ENCODE assay signal across 8 cellular contexts in genomic region chr12:98595152-98595988, GRCh38. TPM values are rescaled to one million over a fixed set of nuclear protein-coding genes. Genes with fewer than 3 reads are reported as not detected.
DNase-seq lines count a peak whose midpoint lies in the region; ATAC-seq and TF ChIP-seq lines count a peak whose summit lies in the region.

No MANE protein-coding gene starts in this region.

- ATAC-seq in HG03469 (IDR thresholded peaks at IDR 0.05; ENCODE audit: unreplicated experiment): no peak
- ATAC-seq in HG02678 (IDR thresholded peaks at IDR 0.05; ENCODE audit: unreplicated experiment): no peak

- H3K27me3 ChIP-seq in A673 (replicated peaks; ENCODE audit: insufficient read depth, low read depth, low read length, poor library complexity): no peaks in the 10 kb centered on the region
- H3K27me3 ChIP-seq in HL-60 (ENCODE audit: insufficient read depth, poor library complexity, severe bottlenecking): no peaks in the 10 kb centered on the region
- H3K27me3 ChIP-seq in adrenal gland: no peaks in the 10 kb centered on the region
- no peaks in the 10 kb centered on the region for H3K27me3 ChIP-seq in kidney epithelial cell (ENCODE audit: control insufficient read depth, insufficient read depth, low read length)
- no peaks in the 10 kb centered on the region for H3K27me3 ChIP-seq in testis

- peak overlapping the region; percentile 94 for H3K27ac ChIP-seq in A673 (ENCODE audit: low read depth, low read length, poor library complexity, severe bottlenecking)
- peak overlapping the region; percentile 97 for H3K27ac ChIP-seq in HL-60 (replicated peaks)
- H3K27ac ChIP-seq in adrenal gland: peak overlapping the region in 4 of 5 donors; percentile 98 to 99 (median 99)
- H3K27ac ChIP-seq in testis: peak overlapping the region; percentile 98 to 99

- intact Hi-C loops in A673 (cut with micrococcal nuclease; ENCODE audit: unreplicated experiment): no loop called here
- intact Hi-C loops in adrenal gland (cut with DNase I): loop anchor here (10.0 kb wide), 1 partner anchor 49 kb away; the partner anchor contains the start of genes APAF1 (in 2 of the 2) and IKBIP (in 2 of the 2)
- intact Hi-C loops in testis (cut with DNase I; ENCODE audit: low total_unique reads): no loop called here
- intact Hi-C loops in posterior vena cava (cut with DNase I): loop anchor here (10.0 kb wide), 1 partner anchor 49 kb away; the partner anchor contains the start of genes APAF1 (in 2 of the 2) and IKBIP (in 2 of the 2)

- H3K36me3 ChIP-seq in A673 (ENCODE audit: insufficient read depth, low read length, poor library complexity, severe bottlenecking) (peaks cover 53% of the 10 kb centered on the region), adrenal gland (replicated peaks in 1 of 2) (peaks cover 0 to 38% of the 10 kb centered on the region in 2 donors), kidney epithelial cell (ENCODE audit: control insufficient read depth, insufficient read depth, low read length) (peaks cover 2% of the 10 kb centered on the region), testis (ENCODE audit: low read depth, missing control alignments) (no peaks in the 10 kb centered on the region)

- 21 to 33% (median 25%) methylated on average over 5 of the region's 5 CpGs for WGBS in adrenal gland, 4 donors
- WGBS in testis, 2 donors: 34 to 43% methylated on average over 5 of the region's 5 CpGs

- H3K4me3 ChIP-seq in A673 (ENCODE audit: low read depth, low read length, poor library complexity, severe bottlenecking): peak overlapping the region; percentile 96
- H3K4me3 ChIP-seq in HL-60 (replicated peaks; ENCODE audit: insufficient read depth, low read length): peak overlapping the region; percentile 85
- H3K4me3 ChIP-seq in adrenal gland: peak overlapping the region in 3 of 4 donors; percentile 5 to 96 (median 94)
- peak overlapping the region; percentile 98 for H3K4me3 ChIP-seq in kidney epithelial cell (ENCODE audit: low read depth, low read length)
- H3K4me3 ChIP-seq in testis: peak overlapping the region in 1 of 2 donors; percentile 99

- H3K9me3 ChIP-seq in A673 (ENCODE audit: low read depth, low read length, poor library complexity, severe bottlenecking) (no peaks in the 10 kb centered on the region), adrenal gland (replicated peaks in 1 of 3) (no peaks in the 10 kb centered on the region), testis (no peaks in the 10 kb centered on the region)

- no peak for TF ChIP-seq POLR2A in adrenal gland (IDR thresholded peaks at IDR 0.05)
- no peak for TF ChIP-seq POLR2A in testis (IDR thresholded peaks at IDR 0.05)

- peak; percentile 32 for DNase-seq in A673 (ENCODE audit: low spot score)
- no peak for DNase-seq in HL-60 (ENCODE audit: low read depth in 1 of 2, low spot score in 1 of 2)
- no peak for DNase-seq in adrenal gland
- DNase-seq in kidney epithelial cell (ENCODE audit: low read depth): peak; percentile 38
- DNase-seq in testis: no peak
- DNase-seq in posterior vena cava (ENCODE audit: low spot score): no peak

- CTCF ChIA-PET in A673 (lab: Charles Lee): interaction anchor here (0.6 to 0.7 kb wide), 3 partner anchors 24 to 49 kb away, joined by 3 to 4 read pairs (median 3); partner anchors contain the start of gene IKBIP

- H3K4me1 ChIP-seq in A673 (ENCODE audit: insufficient read depth, low read length, poor library complexity, severe bottlenecking) (peaks cover 12% of the 10 kb centered on the region), adrenal gland (replicated peaks in 1 of 2) (peaks cover 9 to 26% of the 10 kb centered on the region in 2 donors), testis (peaks cover 9% of the 10 kb centered on the region)

- POLR2A ChIA-PET in A673 (lab: Charles Lee; ENCODE audit: low non-redundant PET): interaction anchor here (0.7 kb wide), 1 partner anchor 20 kb away, joined by 3 read pairs; no protein-coding TSS in a partner anchor

- no peak for TF ChIP-seq CTCF in A673 (conservative IDR thresholded peaks at IDR 0.05; ENCODE audit: low read depth, low read length)
- TF ChIP-seq CTCF in HL-60 (IDR thresholded peaks at IDR 0.05; ENCODE audit: insufficient read depth, low read length): no peak
- TF ChIP-seq CTCF in adrenal gland (IDR thresholded peaks at IDR 0.05): no peak
- no peak for TF ChIP-seq CTCF in kidney epithelial cell (IDR thresholded peaks at IDR 0.05; ENCODE audit: insufficient read depth, low read length, poor library complexity, severe bottlenecking)
- no peak for TF ChIP-seq CTCF in testis (IDR thresholded peaks at IDR 0.05)

- BruUV-seq in A673 (replicated peaks; lab: Mats Ljungman, UMichigan): TSS peak; percentile 52

RNA-seq across cellular contexts. Expression of gene SLC25A3, which starts 1.9 kb away (rescaled TPM):
- total RNA-seq in A673 (2021): 718 and 737 TPM in 2 replicates
- 1,000 to 10,000 TPM in 1 of 8 donors, 100 to 1,000 TPM in 7; 674 to 1,555 (median 714) TPM for total RNA-seq in adrenal gland
- polyA plus RNA-seq in adrenal gland: 100 to 1,000 TPM; 362 to 912 (median 745) TPM
- total RNA-seq in kidney epithelial cell: 726 and 727 TPM in 2 replicates
- 100 to 1,000 TPM; 202 to 273 TPM for total RNA-seq in testis
- polyA plus RNA-seq in testis (ENCODE audit: insufficient read depth, low read depth, low replicate concordance): 251 TPM
- total RNA-seq in posterior vena cava: 100 to 1,000 TPM; 319 to 337 TPM

RNA-seq across cellular contexts. Expression of gene IKBIP, which starts 49.2 kb away (rescaled TPM):
- 23.2 and 24.3 TPM in 2 replicates for total RNA-seq in A673 (2021)
- total RNA-seq in adrenal gland: 10 to 100 TPM in 7 of 8 donors, 1 to 10 TPM in 1; 7.2 to 22.9 (median 11.9) TPM
- 10 to 100 TPM; 13.6 to 15.2 (median 14.8) TPM for polyA plus RNA-seq in adrenal gland
- 21.2 and 28.5 TPM in 2 replicates for total RNA-seq in kidney epithelial cell
- total RNA-seq in testis: 1 to 10 TPM; 7.4 to 7.7 TPM
- 3.7 TPM for polyA plus RNA-seq in testis (ENCODE audit: insufficient read depth, low read depth, low replicate concordance)
- 10 to 100 TPM; 17.5 to 25.9 TPM for total RNA-seq in posterior vena cava

RNA-seq across cellular contexts. Expression of gene APAF1, which starts 49.7 kb away (rescaled TPM):
- total RNA-seq in A673 (2021) (24.2 and 28.4 TPM in 2 replicates), adrenal gland (10 to 100 TPM in 4 of 8 donors, 1 to 10 TPM in 4; 5.5 to 16.5 (median 10.2) TPM), kidney epithelial cell (12.5 and 15.7 TPM in 2 replicates), testis (10 to 100 TPM; 10.6 to 11.1 TPM), posterior vena cava (10 to 100 TPM; 11.5 to 13.0 TPM)
- polyA plus RNA-seq in adrenal gland (1 to 10 TPM; 2.8 to 6.7 (median 4.1) TPM), testis (ENCODE audit: insufficient read depth, low read depth, low replicate concordance) (5.8 TPM)

Comparison
In these comparisons a context has a peak if more than half of its experiments do, and no peak if none do; other contexts are left out.
1. DNase-seq: peak in A673 (single experiment) and kidney epithelial cell (single experiment); none in HL-60 (0 of 2), adrenal gland (0 of 7), testis (single experiment) and posterior vena cava (single experiment).
2. intact Hi-C loops: an anchor here in adrenal gland (10.0 kb wide) and posterior vena cava (10.0 kb wide); none called in A673 and testis.
3. Peak in every context shown above with its lines, with median percentiles within 50 percentile points of each other: H3K27ac ChIP-seq.